ENCODE assay signal across 8 cellular contexts in the genomic region with DNA sequence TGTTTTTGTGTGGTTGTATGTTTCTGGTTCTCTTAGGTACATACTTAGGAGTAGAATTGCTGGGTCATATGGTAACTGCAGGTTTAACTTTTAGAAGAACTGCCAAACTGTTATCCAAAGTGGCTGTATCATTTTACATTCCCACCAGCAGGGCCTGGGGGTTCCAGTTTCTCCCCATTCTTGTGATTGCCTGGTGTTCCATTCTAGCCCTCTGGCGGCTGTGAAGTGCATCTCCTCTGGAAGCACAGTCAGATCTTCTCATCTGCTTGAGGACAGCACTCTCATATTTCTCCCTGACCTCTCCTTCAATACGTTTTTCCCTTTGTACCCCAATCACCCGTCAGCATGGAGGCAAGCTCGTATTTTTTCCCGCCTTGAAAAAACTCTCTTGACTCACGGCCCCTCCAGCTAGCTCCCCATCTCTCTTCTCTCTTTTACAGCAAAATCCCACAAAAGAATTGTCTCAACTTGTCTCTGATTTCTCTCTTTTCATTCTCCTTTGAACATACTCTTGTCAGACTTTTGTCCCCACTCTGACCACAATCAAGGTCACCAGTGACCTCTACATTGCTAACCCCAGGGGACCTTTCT. TPM values are rescaled to one million over a fixed set of nuclear protein-coding genes. Genes with fewer than 3 reads are reported as not detected.
DNase-seq lines count a peak whose midpoint lies in the region; ATAC-seq and TF ChIP-seq lines count a peak whose summit lies in the region.

No MANE protein-coding gene starts in this region.

- H3K36me3 ChIP-seq in Caco-2 (ENCODE audit: control insufficient read depth, insufficient read depth, low read length) (no peaks in the 10 kb centered on the region), kidney epithelial cell (ENCODE audit: control insufficient read depth, insufficient read depth, low read length) (no peaks in the 10 kb centered on the region)

- POLR2A ChIA-PET in Caco-2 (lab: Charles Lee), result interaction anchor here (0.5 kb wide), 1 partner anchor 282 kb away, joined by 3 read pairs; no protein-coding TSS in a partner anchor
- POLR2A ChIA-PET in activated CD4-positive, alpha-beta memory T cell treated with anti-CD3 and anti-CD28 coated beads, Interleukin-2, amount 10 ng/mL, durations not matched to agents 7 days and 5 days (lab: Charles Lee), result no interaction called here

- peaks cover 16% of the 10 kb centered on the region for H3K27me3 Mint-ChIP-seq in Caco-2 (ENCODE audit: insufficient read depth, unreplicated experiment)
- H3K27me3 Mint-ChIP-seq in activated CD4-positive, alpha-beta memory T cell treated with anti-CD3 and anti-CD28 coated beads, Interleukin-2, amount 10 ng/mL, durations not matched to agents 7 days and 5 days, result peaks cover 23% of the 10 kb centered on the region
- H3K27me3 Mint-ChIP-seq in activated T-helper 1 cell treated with anti-CD3 and anti-CD28 coated beads, Interleukin-12 subunit alpha, Interleukin-12 subunit beta, Interleukin-2, Interleukin-4 antibody, amounts not matched to agents 30 ng/mL and 10 ng/mL and 1 ng/mL, durations not matched to agents 14 hours and 24 hours and 36 hours (ENCODE audit: insufficient read depth), result peaks cover 8% of the 10 kb centered on the region

- H3K4me3 Mint-ChIP-seq in Caco-2 (ENCODE audit: unreplicated experiment), result no peak overlapping the region
- H3K4me3 Mint-ChIP-seq in activated CD4-positive, alpha-beta memory T cell treated with anti-CD3 and anti-CD28 coated beads, Interleukin-2, amount 10 ng/mL, durations not matched to agents 7 days and 5 days, result no peak overlapping the region
- no peak overlapping the region for H3K4me3 Mint-ChIP-seq in activated T-helper 1 cell treated with anti-CD3 and anti-CD28 coated beads, Interleukin-12 subunit alpha, Interleukin-12 subunit beta, Interleukin-2, Interleukin-4 antibody, amounts not matched to agents 30 ng/mL and 10 ng/mL and 1 ng/mL, durations not matched to agents 14 hours and 24 hours and 36 hours

- H3K27ac Mint-ChIP-seq in Caco-2 (ENCODE audit: unreplicated experiment), result no peak overlapping the region
- H3K27ac Mint-ChIP-seq in activated CD4-positive, alpha-beta memory T cell treated with anti-CD3 and anti-CD28 coated beads, Interleukin-2, amount 10 ng/mL, durations not matched to agents 7 days and 5 days, result no peak overlapping the region
- no peak overlapping the region for H3K27ac Mint-ChIP-seq in activated T-helper 1 cell treated with anti-CD3 and anti-CD28 coated beads, Interleukin-12 subunit alpha, Interleukin-12 subunit beta, Interleukin-2, Interleukin-4 antibody, amounts not matched to agents 30 ng/mL and 10 ng/mL and 1 ng/mL, durations not matched to agents 14 hours and 24 hours and 36 hours

- H3K4me1 ChIP-seq in Caco-2, result peaks cover 5% of the 10 kb centered on the region; the same call in 1 of the 2 replicates

- TF ChIP-seq CTCF in Caco-2 (IDR thresholded peaks at IDR 0.05; ENCODE audit: insufficient read depth in 1 of 2, low read depth in 1 of 2, low read length in 1 of 2, severe bottlenecking in 1 of 2, unreplicated experiment in 1 of 2) (peak; percentile 87 to 95), kidney epithelial cell (IDR thresholded peaks at IDR 0.05; ENCODE audit: insufficient read depth, low read length, poor library complexity, severe bottlenecking) (peak; percentile 62)

- intact Hi-C loops in Caco-2 (cut with micrococcal nuclease; ENCODE audit: unreplicated experiment), result no loop called here
- intact Hi-C loops in activated T-helper 1 cell treated with anti-CD3 and anti-CD28 coated beads, Interleukin-12 subunit alpha, Interleukin-12 subunit beta, Interleukin-2, Interleukin-4 antibody, amounts not matched to agents 30 ng/mL and 10 ng/mL and 1 ng/mL, durations not matched to agents 14 hours and 24 hours and 36 hours (cut with micrococcal nuclease), result loop anchor here (2.0 kb wide), 1 partner anchor 249 kb away; a partner anchor contains a TSS

- no peaks in the 10 kb centered on the region for H3K27me3 ChIP-seq in Caco-2 (replicated peaks; ENCODE audit: control insufficient read depth, insufficient read depth, low read length)
- H3K27me3 ChIP-seq in kidney epithelial cell (ENCODE audit: control insufficient read depth, insufficient read depth, low read length), result peaks cover 18% of the 10 kb centered on the region

- ATAC-seq in HG02642 (IDR thresholded peaks at IDR 0.05; ENCODE audit: poor library complexity, unreplicated experiment) (no peak), HG03159 (IDR thresholded peaks at IDR 0.05; ENCODE audit: unreplicated experiment) (no peak)

- no TSS peak for BruUV-seq in Caco-2 (replicated peaks; lab: Mats Ljungman, UMichigan)

- DNase-seq in Caco-2 (peak; percentile 68 to 74), HuH-7 (ENCODE audit: low spot score) (peak; percentile 62), kidney epithelial cell (ENCODE audit: low read depth) (no peak), occipital lobe (lab: John Stamatoyannopoulos, UW) (no peak)
- DNase-seq in activated CD4-positive, alpha-beta memory T cell treated with anti-CD3 and anti-CD28 coated beads, Interleukin-2, amount 10 ng/mL, durations not matched to agents 7 days and 5 days, result peak; percentile 15
- DNase-seq in activated T-helper 1 cell treated with anti-CD3 and anti-CD28 coated beads, Interleukin-12 subunit alpha, Interleukin-12 subunit beta, Interleukin-2, Interleukin-4 antibody, amounts not matched to agents 30 ng/mL and 10 ng/mL and 1 ng/mL, durations not matched to agents 14 hours and 24 hours and 36 hours (ENCODE audit: low spot score), result no peak

- H3K36me3 Mint-ChIP-seq in Caco-2 (ENCODE audit: insufficient read depth, unreplicated experiment), result no peaks in the 10 kb centered on the region
- H3K36me3 Mint-ChIP-seq in activated CD4-positive, alpha-beta memory T cell treated with anti-CD3 and anti-CD28 coated beads, Interleukin-2, amount 10 ng/mL, durations not matched to agents 7 days and 5 days (ENCODE audit: low read depth), result no peaks in the 10 kb centered on the region
- no peaks in the 10 kb centered on the region for H3K36me3 Mint-ChIP-seq in activated T-helper 1 cell treated with anti-CD3 and anti-CD28 coated beads, Interleukin-12 subunit alpha, Interleukin-12 subunit beta, Interleukin-2, Interleukin-4 antibody, amounts not matched to agents 30 ng/mL and 10 ng/mL and 1 ng/mL, durations not matched to agents 14 hours and 24 hours and 36 hours (ENCODE audit: low read depth)

- no peaks in the 10 kb centered on the region for H3K9me3 Mint-ChIP-seq in Caco-2 (ENCODE audit: unreplicated experiment)
- H3K9me3 Mint-ChIP-seq in activated CD4-positive, alpha-beta memory T cell treated with anti-CD3 and anti-CD28 coated beads, Interleukin-2, amount 10 ng/mL, durations not matched to agents 7 days and 5 days, result no peaks in the 10 kb centered on the region
- no peaks in the 10 kb centered on the region for H3K9me3 Mint-ChIP-seq in activated T-helper 1 cell treated with anti-CD3 and anti-CD28 coated beads, Interleukin-12 subunit alpha, Interleukin-12 subunit beta, Interleukin-2, Interleukin-4 antibody, amounts not matched to agents 30 ng/mL and 10 ng/mL and 1 ng/mL, durations not matched to agents 14 hours and 24 hours and 36 hours

- peaks cover 8% of the 10 kb centered on the region for H3K4me1 Mint-ChIP-seq in Caco-2 (ENCODE audit: low read depth, unreplicated experiment)
- no peaks in the 10 kb centered on the region for H3K4me1 Mint-ChIP-seq in activated CD4-positive, alpha-beta memory T cell treated with anti-CD3 and anti-CD28 coated beads, Interleukin-2, amount 10 ng/mL, durations not matched to agents 7 days and 5 days
- H3K4me1 Mint-ChIP-seq in activated T-helper 1 cell treated with anti-CD3 and anti-CD28 coated beads, Interleukin-12 subunit alpha, Interleukin-12 subunit beta, Interleukin-2, Interleukin-4 antibody, amounts not matched to agents 30 ng/mL and 10 ng/mL and 1 ng/mL, durations not matched to agents 14 hours and 24 hours and 36 hours (ENCODE audit: low read depth), result no peaks in the 10 kb centered on the region

- no peaks in the 10 kb centered on the region for H3K9me3 ChIP-seq in Caco-2

- H3K4me3 ChIP-seq in Caco-2 (ENCODE audit: low read depth, low read length), result no peak overlapping the region
- no peak overlapping the region for H3K4me3 ChIP-seq in kidney epithelial cell (ENCODE audit: low read depth, low read length)

- CTCF ChIA-PET in Caco-2 (lab: Charles Lee), result interaction anchor here (0.6 kb wide), 1 partner anchor 22 kb away, joined by 3 read pairs; no protein-coding TSS in a partner anchor
- CTCF ChIA-PET in activated CD4-positive, alpha-beta memory T cell treated with anti-CD3 and anti-CD28 coated beads, Interleukin-2, amount 10 ng/mL, durations not matched to agents 7 days and 5 days (lab: Charles Lee), result interaction anchor here (1.0 to 1.8 kb wide), 4 partner anchors 45 to 73 kb away, joined by 3 to 9 read pairs (median 3); no protein-coding TSS in a partner anchor

RNA-seq across cellular contexts. Expression of a gene that starts 56.8 kb away (rescaled TPM):
- total RNA-seq in Caco-2 (2022), result not detected in 2 replicates
- total RNA-seq in activated CD4-positive, alpha-beta memory T cell treated with anti-CD3 and anti-CD28 coated beads, Interleukin-2, amount 10 ng/mL, durations not matched to agents 7 days and 5 days, result 1 to 10 TPM; 1.3 to 2.0 TPM
- total RNA-seq in kidney epithelial cell, result 5.4 and 9.7 TPM in 2 replicates
- 0.83 and 1.0 TPM in 2 replicates for total RNA-seq in activated T-helper 1 cell treated with anti-CD3 and anti-CD28 coated beads, Interleukin-12 subunit alpha, Interleukin-12 subunit beta, Interleukin-2, Interleukin-4 antibody, amounts not matched to agents 30 ng/mL and 10 ng/mL and 1 ng/mL, durations not matched to agents 14 hours and 24 hours and 36 hours
- 25.4 TPM for total RNA-seq in occipital lobe

Comparison
In these comparisons a context has a peak if more than half of its experiments do, and no peak if none do; other contexts are left out.
1. DNase-seq: peak in Caco-2 (2 of 2), HuH-7 (single experiment) and activated CD4-positive, alpha-beta memory T cell treated with anti-CD3 and anti-CD28 coated beads, Interleukin-2, amount 10 ng/mL, durations not matched to agents 7 days and 5 days (single experiment); none in kidney epithelial cell (single experiment), activated T-helper 1 cell treated with anti-CD3 and anti-CD28 coated beads, Interleukin-12 subunit alpha, Interleukin-12 subunit beta, Interleukin-2, Interleukin-4 antibody, amounts not matched to agents 30 ng/mL and 10 ng/mL and 1 ng/mL, durations not matched to agents 14 hours and 24 hours and 36 hours (single experiment) and occipital lobe (single experiment).